Comparison of ENCODE assay signal across 12 cellular contexts in genomic region chr2:108579631-108580030, GRCh38. TPM values are rescaled to one million over a fixed set of nuclear protein-coding genes. Genes with fewer than 3 reads are reported as not detected.
A peak's percentile ranks its signal among the peaks of the same experiment; 100 is the strongest.
DNase-seq lines count a peak whose midpoint lies in the region; ATAC-seq and TF ChIP-seq lines count a peak whose summit lies in the region.
"Had no signal": no experiment of that assay in that cellular context is flagged by ENCODE, and none has a peak within 500 bp of the region (broad histone marks: within the 10 kb centered on the region; RNA-seq: fewer than 3 reads in every experiment).

No MANE protein-coding gene starts in this region.

- H3K9me2 ChIP-seq in hepatocyte (replicated peaks; ENCODE audit: insufficient read depth) = no peaks in the 10 kb centered on the region

- TF ChIP-seq RAD21 in liver (IDR thresholded peaks at IDR 0.05) = no peak

- H3K4me2 ChIP-seq in hepatocyte = no peak overlapping the region

- H4K20me1 ChIP-seq in hepatocyte (ENCODE audit: insufficient read depth, poor library complexity, severe bottlenecking) = peaks cover 7% of the 10 kb centered on the region

- no peaks in the 10 kb centered on the region for H3K27me3 ChIP-seq in liver (ENCODE audit: control insufficient read depth in 4 of 4, insufficient read depth in 4 of 4, low read length in 3 of 4)
- no peaks in the 10 kb centered on the region for H3K27me3 ChIP-seq in hepatocyte

- no peaks in the 10 kb centered on the region for H3K9me3 Mint-ChIP-seq in stimulated activated naive B cell treated with anti-CD40 and anti-IgM and Interleukin-4, amounts not matched to agents 10 μg/mL and 1 μg/mL and 100 μg/mL, for 72 hours

- no peaks in the 10 kb centered on the region for H3K27me3 Mint-ChIP-seq in stimulated activated naive B cell treated with anti-CD40 and anti-IgM and Interleukin-4, amounts not matched to agents 10 μg/mL and 1 μg/mL and 100 μg/mL, for 72 hours

- ATAC-seq in stimulated activated naive B cell treated with anti-CD40 and anti-IgM and Interleukin-4, amounts not matched to agents 10 μg/mL and 1 μg/mL and 100 μg/mL, for 72 hours (replicated peaks) = peak; percentile 37 to 46

- H2AFZ ChIP-seq in hepatocyte = no peak overlapping the region

- H3K4me1 Mint-ChIP-seq in stimulated activated naive B cell treated with anti-CD40 and anti-IgM and Interleukin-4, amounts not matched to agents 10 μg/mL and 1 μg/mL and 100 μg/mL, for 72 hours = peaks cover 29 to 53% of the 10 kb centered on the region in 2 donors

- H3K9me3 ChIP-seq in liver (ENCODE audit: control insufficient read depth in 4 of 4, low read length in 3 of 4) = no peaks in the 10 kb centered on the region
- no peaks in the 10 kb centered on the region for H3K9me3 ChIP-seq in hepatocyte (ENCODE audit: low read depth)

- peak; percentile 60 for DNase-seq in M059J (ENCODE audit: low read depth)
- DNase-seq in dermis blood vessel endothelial cell = peak; percentile 89
- DNase-seq in stimulated activated naive B cell treated with anti-CD40 and anti-IgM and Interleukin-4, amounts not matched to agents 10 μg/mL and 1 μg/mL and 100 μg/mL, for 72 hours = no peak
- no peak for DNase-seq in amygdala (lab: John Stamatoyannopoulos, UW)
- DNase-seq in hepatocyte (ENCODE audit: low spot score) = no peak
- no peak for DNase-seq in AG08395 (ENCODE audit: low spot score)
- DNase-seq: activated CD8-positive, alpha-beta memory T cell treated with anti-CD3 and anti-CD28 coated beads for 24 hours; DMS79; mammary epithelial cell; NCI-H446 treated with DMSO at 0.1 percent for 48 hours; stimulated activated naive CD4-positive, alpha-beta T cell had no signal

- H3K4me1 ChIP-seq in liver (ENCODE audit: control insufficient read depth in 4 of 4, insufficient read depth in 4 of 4, low read length in 3 of 4) = peaks cover 7 to 14% (median 10%) of the 10 kb centered on the region in 4 donors
- peaks cover 16% of the 10 kb centered on the region for H3K4me1 ChIP-seq in hepatocyte (ENCODE audit: insufficient read depth)

- peak overlapping the region; percentile 65 to 77 for H3K4me3 Mint-ChIP-seq in stimulated activated naive B cell treated with anti-CD40 and anti-IgM and Interleukin-4, amounts not matched to agents 10 μg/mL and 1 μg/mL and 100 μg/mL, for 72 hours

- 58% methylated on average over 7 of the region's 7 CpGs for WGBS in liver
- 72% methylated on average over 7 of the region's 7 CpGs for WGBS in hepatocyte (ENCODE audit: low lambda C conversion rate, missing lambda C conversion rate)

- peaks cover 82% of the 10 kb centered on the region for H3K79me2 ChIP-seq in hepatocyte

- H3K4me3 ChIP-seq in liver (ENCODE audit: low read depth in 1 of 3, low read length in 3 of 3) (no peak overlapping the region), hepatocyte (no peak overlapping the region)

- H3K27ac ChIP-seq in liver (ENCODE audit: low read depth in 1 of 2, low read length in 2 of 2) (no peak overlapping the region), hepatocyte (no peak overlapping the region)

- H3K36me3 ChIP-seq in liver (ENCODE audit: control insufficient read depth in 4 of 4, insufficient read depth in 3 of 4, low read depth in 1 of 4, low read length in 3 of 4) (no peaks in the 10 kb centered on the region), hepatocyte (replicated peaks; ENCODE audit: insufficient read depth, low read depth) (no peaks in the 10 kb centered on the region)

- H3K9ac ChIP-seq in liver (ENCODE audit: low read depth in 1 of 2, low read length in 2 of 2) = no peak overlapping the region

- H3K36me3 Mint-ChIP-seq in stimulated activated naive B cell treated with anti-CD40 and anti-IgM and Interleukin-4, amounts not matched to agents 10 μg/mL and 1 μg/mL and 100 μg/mL, for 72 hours = peaks cover 2 to 3% of the 10 kb centered on the region in 2 donors

- peak overlapping the region; percentile 91 for H3K27ac Mint-ChIP-seq in stimulated activated naive B cell treated with anti-CD40 and anti-IgM and Interleukin-4, amounts not matched to agents 10 μg/mL and 1 μg/mL and 100 μg/mL, for 72 hours

- TF ChIP-seq CTCF in liver (IDR thresholded peaks at IDR 0.05; ENCODE audit: low read depth, low read length, missing input control) = no peak
- no peak for TF ChIP-seq CTCF in hepatocyte (IDR thresholded peaks at IDR 0.05; ENCODE audit: poor library complexity)

TF ChIP-seq in liver, 16 proteins besides CTCF, POLR2A, EP300 and RAD21:
- TF ChIP-seq NR2F2 (IDR thresholded peaks at IDR 0.05) = peak; percentile 94
- TF ChIP-seq RXRA (IDR thresholded peaks at IDR 0.05) = peak; percentile 26 to 27
- no peak for TF ChIP-seq JUND (IDR thresholded peaks at IDR 0.05)

RNA-seq across cellular contexts. Expression of gene LIMS1, which starts 45.4 kb away (rescaled TPM):
- total RNA-seq in M059J (2014; rRNA removed; shearing (Covaris generic)) = 20.3 and 37.8 TPM in 2 replicates
- total RNA-seq in dermis blood vessel endothelial cell = 430 and 494 TPM in 2 replicates
- total RNA-seq in liver = 10 to 100 TPM; 29.5 to 37.1 TPM
- polyA plus RNA-seq in liver = 10 to 100 TPM; 10.2 to 14.8 TPM
- 64.6 and 102 TPM in 2 replicates for total RNA-seq in hepatocyte
- 37.1 and 40.0 TPM in 2 replicates for polyA plus RNA-seq in hepatocyte

Comparison
In these comparisons a context has a peak if more than half of its experiments do, and no peak if none do; other contexts are left out.
1. DNase-seq: peak in M059J (single experiment) and dermis blood vessel endothelial cell (single experiment); none in stimulated activated naive B cell treated with anti-CD40 and anti-IgM and Interleukin-4, amounts not matched to agents 10 μg/mL and 1 μg/mL and 100 μg/mL, for 72 hours (single experiment), amygdala (0 of 56), hepatocyte (single experiment) and AG08395 (single experiment).